Comparison of ENCODE assay signal across 18 cellular contexts in the genomic region with DNA sequence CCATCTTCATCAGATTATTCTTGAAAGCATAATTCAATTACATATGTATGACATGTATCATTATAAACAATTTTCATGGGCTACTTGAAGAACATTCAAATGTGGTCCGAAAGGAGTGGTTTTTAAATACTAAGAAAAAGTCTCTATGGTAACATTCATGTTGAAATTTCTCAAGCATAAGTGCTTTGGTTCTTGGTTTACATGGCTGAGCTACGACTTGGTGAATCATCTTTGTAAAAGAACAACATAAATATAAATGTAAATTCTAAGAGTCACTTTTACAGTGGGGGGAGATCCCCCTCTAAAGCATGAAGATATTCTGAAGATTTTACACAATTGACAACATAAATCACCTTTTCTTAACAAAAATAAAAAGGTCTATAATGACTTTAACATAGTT.
"Had no signal": no experiment of that assay in that cellular context is flagged by ENCODE, and none has a peak within 500 bp of the region (broad histone marks: within the 10 kb centered on the region; RNA-seq: fewer than 3 reads in every experiment).

No MANE protein-coding gene starts in this region.

- H3K27ac ChIP-seq: foreskin keratinocyte, hepatocyte, neutrophil, spleen, testis, tibial nerve had no signal

- H3K27me3 ChIP-seq: foreskin keratinocyte, hepatocyte, neutrophil, spleen, testis, tibial nerve had no signal

- H2AFZ ChIP-seq: hepatocyte had no signal

- H3K4me3 ChIP-seq: hepatocyte, spleen, testis, tibial nerve had no signal

- H3K9me3 ChIP-seq: neutrophil, spleen, testis, tibial nerve had no signal

- DNase-seq: effector memory CD4-positive, alpha-beta T cell; foreskin keratinocyte; head of caudate nucleus; kidney glomerular epithelial cell; naive thymus-derived CD4-positive, alpha-beta T cell; nephron progenitor cell; spleen; stimulated activated CD4-positive, alpha-beta T cell treated with anti-CD3 and anti-CD28 coated beads, Interleukin-15, amount 100 ng/mL, for 24 hours; stimulated activated CD4-positive, alpha-beta T cell treated with anti-CD3 and anti-CD28 coated beads, Interleukin-1b, Interleukin-23, amount 100 ng/mL, for 48 hours; stimulated activated CD4-positive, alpha-beta T cell treated with anti-CD3 and anti-CD28 coated beads, Interleukin-4, amount 100 ng/mL, for 4 hours; stimulated activated naive B cell treated with anti-CD40 and anti-IgM and Interleukin-4, amounts not matched to agents 10 μg/mL and 1 μg/mL and 100 μg/mL, for 72 hours; stimulated activated naive CD8-positive, alpha-beta T cell treated with anti-CD3 and anti-CD28 coated beads, Interleukin-15, amount 100 ng/mL, for 72 hours; testis had no signal

- H3K4me2 ChIP-seq: hepatocyte had no signal

- H3K79me2 ChIP-seq: hepatocyte had no signal

- H3K4me1 ChIP-seq: foreskin keratinocyte, spleen, testis, tibial nerve had no signal

- H3K36me3 ChIP-seq: neutrophil, spleen, tibial nerve had no signal

- ATAC-seq: esophagus mucosa; foreskin keratinocyte; naive thymus-derived CD4-positive, alpha-beta T cell; sciatic nerve; stimulated activated naive B cell treated with anti-CD40 and anti-IgM and Interleukin-4, amounts not matched to agents 10 μg/mL and 1 μg/mL and 100 μg/mL, for 72 hours; stimulated activated naive CD8-positive, alpha-beta T cell treated with anti-CD3 and anti-CD28 coated beads, Interleukin-15, amount 100 ng/mL, for 72 hours had no signal
